ENCODE assay signal across 8 cellular contexts in the genomic region with DNA sequence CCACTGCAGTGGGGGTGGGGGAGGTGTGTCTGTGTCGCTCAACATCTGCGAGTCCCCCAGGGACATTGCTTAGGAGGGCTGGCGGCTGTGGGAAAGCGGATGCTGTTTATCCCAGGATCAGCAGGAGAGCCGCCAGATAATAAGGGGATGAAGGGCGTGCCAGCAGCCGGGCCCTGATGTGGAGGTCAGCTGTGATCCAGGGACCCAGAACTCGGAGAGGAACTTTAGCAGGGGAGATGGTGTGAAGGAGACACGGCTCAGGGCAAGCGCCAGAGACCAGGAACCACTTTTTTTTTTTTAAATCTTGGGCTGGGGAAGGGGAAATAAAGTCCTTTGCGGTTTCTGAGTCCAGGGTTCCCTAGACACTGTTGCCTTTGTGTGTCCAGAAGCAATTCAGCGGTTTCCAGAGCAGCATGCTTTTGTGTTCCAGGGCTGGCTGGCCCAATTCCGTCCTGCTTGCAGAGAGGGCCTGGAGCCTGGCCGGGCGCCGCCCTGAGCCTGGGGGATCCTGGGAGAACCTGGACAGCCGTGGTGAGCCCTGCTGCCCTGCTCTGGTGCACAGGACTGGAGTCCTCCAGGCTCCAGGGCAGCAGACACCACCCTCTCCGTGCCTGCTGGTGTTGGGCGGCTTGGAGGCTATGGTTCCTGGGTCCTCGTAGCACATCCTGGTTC. TPM values are rescaled to one million over a fixed set of nuclear protein-coding genes. Genes with fewer than 3 reads are reported as not detected.
DNase-seq lines count a peak whose midpoint lies in the region; ATAC-seq lines count a peak whose summit lies in the region.

A gene with protein sequence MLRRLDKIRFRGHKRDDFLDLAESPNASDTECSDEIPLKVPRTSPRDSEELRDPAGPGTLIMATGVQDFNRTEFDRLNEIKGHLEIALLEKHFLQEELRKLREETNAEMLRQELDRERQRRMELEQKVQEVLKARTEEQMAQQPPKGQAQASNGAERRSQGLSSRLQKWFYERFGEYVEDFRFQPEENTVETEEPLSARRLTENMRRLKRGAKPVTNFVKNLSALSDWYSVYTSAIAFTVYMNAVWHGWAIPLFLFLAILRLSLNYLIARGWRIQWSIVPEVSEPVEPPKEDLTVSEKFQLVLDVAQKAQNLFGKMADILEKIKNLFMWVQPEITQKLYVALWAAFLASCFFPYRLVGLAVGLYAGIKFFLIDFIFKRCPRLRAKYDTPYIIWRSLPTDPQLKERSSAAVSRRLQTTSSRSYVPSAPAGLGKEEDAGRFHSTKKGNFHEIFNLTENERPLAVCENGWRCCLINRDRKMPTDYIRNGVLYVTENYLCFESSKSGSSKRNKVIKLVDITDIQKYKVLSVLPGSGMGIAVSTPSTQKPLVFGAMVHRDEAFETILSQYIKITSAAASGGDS (plus strand): TSS at position 557 of the 672 bp plus-strand sequence. CDS start 6,414 bp downstream, outside the sequence.

- H3K4me1 Mint-ChIP-seq in dendritic cell treated with granulocyte-macrophage colony-stimulating factor and Interleukin-4, amounts not matched to agents 40 ng/mL and 50 ng/mL, for 4 days (ENCODE audit: low read depth) = peaks cover 83% of the 10 kb centered on the region

- H3K36me3 Mint-ChIP-seq in dendritic cell treated with granulocyte-macrophage colony-stimulating factor and Interleukin-4, amounts not matched to agents 40 ng/mL and 50 ng/mL, for 4 days (ENCODE audit: low read depth) = peaks cover 31% of the 10 kb centered on the region

- ATAC-seq in GM21515 (IDR thresholded peaks at IDR 0.05; ENCODE audit: unreplicated experiment) (no peak), GM18502 (IDR thresholded peaks at IDR 0.05; ENCODE audit: poor library complexity, unreplicated experiment) (no peak)

- no peaks in the 10 kb centered on the region for H3K9me3 Mint-ChIP-seq in dendritic cell treated with granulocyte-macrophage colony-stimulating factor and Interleukin-4, amounts not matched to agents 40 ng/mL and 50 ng/mL, for 4 days

- peaks cover 63% of the 10 kb centered on the region for H3K4me1 ChIP-seq in mononuclear cell (ENCODE audit: insufficient read depth, low read length)

- peak within 1 kb of the TSS; percentile 73 for H3K27ac Mint-ChIP-seq in dendritic cell treated with granulocyte-macrophage colony-stimulating factor and Interleukin-4, amounts not matched to agents 40 ng/mL and 50 ng/mL, for 4 days

- H3K4me3 Mint-ChIP-seq in dendritic cell treated with granulocyte-macrophage colony-stimulating factor and Interleukin-4, amounts not matched to agents 40 ng/mL and 50 ng/mL, for 4 days = peak within 1 kb of the TSS; percentile 65

- no peaks in the 10 kb centered on the region for H3K27me3 ChIP-seq in mononuclear cell (ENCODE audit: insufficient read depth, low read length)

- intact Hi-C loops in dendritic cell treated with granulocyte-macrophage colony-stimulating factor and Interleukin-4, amounts not matched to agents 40 ng/mL and 50 ng/mL, for 4 days (cut with micrococcal nuclease) = loop anchor here (5.0 to 10.0 kb wide), 2 partner anchors 38 to 55 kb away; no protein-coding TSS in a partner anchor

- no peaks in the 10 kb centered on the region for H3K9me3 ChIP-seq in mononuclear cell (ENCODE audit: low read depth, low read length)

- no peak within 1 kb of the TSS for H3K4me3 ChIP-seq in mononuclear cell (ENCODE audit: low read length)

- peak in 12 of 14 donors; percentile 14 to 80 (median 60) for DNase-seq in C1 segment of cervical spinal cord (lab: John Stamatoyannopoulos, UW)
- peak; percentile 89 for DNase-seq in NCI-H2171 treated with DMSO at 0.1 percent for 48 hours (lab: John Stamatoyannopoulos, UW)
- DNase-seq in HPDE6-E6E7 (ENCODE audit: extremely low spot score) = no peak
- DNase-seq in kidney tubule cell (ENCODE audit: low spot score) = no peak

- no peaks in the 10 kb centered on the region for H3K27me3 Mint-ChIP-seq in dendritic cell treated with granulocyte-macrophage colony-stimulating factor and Interleukin-4, amounts not matched to agents 40 ng/mL and 50 ng/mL, for 4 days

RNA-seq across cellular contexts. Expression of the gene that starts here (rescaled TPM):
- total RNA-seq in mononuclear cell = 11.9 TPM

Comparison
In these comparisons a context has a peak if more than half of its experiments do, and no peak if none do; other contexts are left out.
1. DNase-seq: peak in C1 segment of cervical spinal cord (12 of 14) and NCI-H2171 treated with DMSO at 0.1 percent for 48 hours (single experiment); none in HPDE6-E6E7 (single experiment) and kidney tubule cell (single experiment).